In the genomic region with DNA sequence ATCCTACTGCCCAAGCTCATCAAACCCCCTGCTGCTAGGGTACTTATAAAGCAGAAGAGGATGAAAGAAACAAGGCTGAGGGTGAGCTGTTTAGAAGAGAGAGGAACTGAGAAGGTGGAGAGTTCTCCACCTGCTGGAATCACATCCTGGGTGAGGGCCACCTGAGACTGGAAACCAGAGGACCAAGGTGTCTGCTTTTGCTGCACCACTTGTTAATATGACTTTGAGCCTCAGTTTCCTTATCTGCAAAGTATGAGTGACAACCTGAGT, we compare ENCODE assay signal across 20 cellular contexts.
"Had no signal": no experiment of that assay in that cellular context is flagged by ENCODE, and none has a peak within 500 bp of the region (broad histone marks: within the 10 kb centered on the region; RNA-seq: fewer than 3 reads in every experiment).

No MANE protein-coding gene starts in this region.

- DNase-seq: effector CD4-positive, alpha-beta T cell; endodermal cell; erythroblast; foreskin keratinocyte; kidney; left cardiac atrium; left ventricle myocardium inferior; lower lobe of right lung; natural killer cell; occipital lobe; pancreas; right cardiac atrium; stimulated activated CD4-positive, alpha-beta T cell treated with anti-CD3 and anti-CD28 coated beads, Interleukin-2, amount 100 ng/mL, for 48 hours; stimulated activated naive CD4-positive, alpha-beta T cell treated with Interleukin-2 at 50 U/mL for 16 hours had no signal

- H3K4me1 Mint-ChIP-seq: memory B cell, mesothelial cell of epicardium, neural crest cell had no signal

- H3K27ac ChIP-seq: foreskin keratinocyte, left ventricle myocardium inferior, lower lobe of right lung, pancreas had no signal

- H3K4me1 ChIP-seq: foreskin keratinocyte, left ventricle myocardium inferior, lower lobe of right lung, pancreas had no signal

- H3K36me3 ChIP-seq: left ventricle myocardium inferior, lower lobe of right lung, pancreas had no signal

- H3K9me3 Mint-ChIP-seq: mesothelial cell of epicardium, natural killer cell, neural crest cell, type B pancreatic cell had no signal

- H3K4me3 ChIP-seq: left ventricle myocardium inferior, lower lobe of right lung, pancreas, smooth muscle cell had no signal

- H3K9me3 ChIP-seq: left ventricle myocardium inferior, lower lobe of right lung, pancreas had no signal

- H3K4me2 ChIP-seq: smooth muscle cell had no signal

- H3K4me3 Mint-ChIP-seq: endodermal cell, memory B cell, mesothelial cell of epicardium, natural killer cell, neural crest cell, type B pancreatic cell had no signal

- H3K27me3 Mint-ChIP-seq: progenitor cell of endocrine pancreas had no signal

- H3K36me3 Mint-ChIP-seq: memory B cell, mesothelial cell of epicardium, natural killer cell, type B pancreatic cell had no signal

- H3K27me3 ChIP-seq: foreskin keratinocyte, pancreas had no signal

- H3K27ac Mint-ChIP-seq: endodermal cell, memory B cell, mesothelial cell of epicardium, natural killer cell, progenitor cell of endocrine pancreas, type B pancreatic cell had no signal
